Comparison of ENCODE assay signal across 1 cellular context in genomic region chr2:62521061-62521460, GRCh38. TPM values are rescaled to one million over a fixed set of nuclear protein-coding genes. Genes with fewer than 3 reads are reported as not detected.
"Had no signal": no experiment of that assay in that cellular context is flagged by ENCODE, and none has a peak within 500 bp of the region (broad histone marks: within the 10 kb centered on the region; RNA-seq: fewer than 3 reads in every experiment).

No MANE protein-coding gene starts in this region.

RNA-seq across cellular contexts. Expression of gene TMEM17, which starts 15.1 kb away (rescaled TPM):
- total RNA-seq: OCI-LY7 had no signal
